8 cellular contexts compared by ENCODE assay signal in genomic region chr1:9721606-9722377, GRCh38.
DNase-seq lines count a peak whose midpoint lies in the region; ATAC-seq and TF ChIP-seq lines count a peak whose summit lies in the region.

No MANE protein-coding gene starts in this region.

- no peak overlapping the region for H2BK15ac ChIP-seq in mesenchymal stem cell (ENCODE audit: low read depth, poor library complexity, severe bottlenecking)

- in situ Hi-C loops in mammary epithelial cell (cut with MboI; ENCODE audit: low sequenced_read_pairs in 2 of 2), result no loop called here
- in situ Hi-C loops in G401 (cut with HindIII; ENCODE audit: low sequenced_read_pairs), result no loop called here

- H2BK12ac ChIP-seq in mesenchymal stem cell (ENCODE audit: low read length in 2 of 2), result no peak overlapping the region

- H2AK5ac ChIP-seq in mesenchymal stem cell (ENCODE audit: low read length, severe bottlenecking), result no peak overlapping the region

- no peak overlapping the region for H2BK5ac ChIP-seq in mesenchymal stem cell (ENCODE audit: low read depth, low read length, poor library complexity, severe bottlenecking)

- H3K14ac ChIP-seq in mesenchymal stem cell (ENCODE audit: low read length in 2 of 2), result no peak overlapping the region

- no peak overlapping the region for H4K8ac ChIP-seq in mesenchymal stem cell (ENCODE audit: low read length)

- no peaks in the 10 kb centered on the region for H3K79me2 ChIP-seq in mammary epithelial cell (ENCODE audit: insufficient read depth, low read length)

- no peaks in the 10 kb centered on the region for H4K20me1 ChIP-seq in mammary epithelial cell (ENCODE audit: insufficient read depth, low read length)

- H3K27ac ChIP-seq in mammary epithelial cell (ENCODE audit: insufficient read depth, low read depth, low read length) (peak overlapping the region; percentile 8), mesenchymal stem cell (ENCODE audit: low read length, poor library complexity, severe bottlenecking) (no peak overlapping the region)

- TF ChIP-seq CTCF in HFF-Myc (IDR thresholded peaks at IDR 0.05; ENCODE audit: low read depth, low read length, missing control alignments), result peak; percentile 67
- TF ChIP-seq CTCF in mammary epithelial cell (conservative IDR thresholded peaks at IDR 0.05 in 1 of 2, IDR thresholded peaks at IDR 0.05 in 1 of 2; ENCODE audit: extremely low read depth in 1 of 2, insufficient read depth in 1 of 2, low read depth in 1 of 2, low read length in 2 of 2), result peak; percentile 49 to 71

- no TSS peak for BruUV-seq in mammary epithelial cell (replicated peaks; lab: Mats Ljungman, UMichigan)

- ATAC-seq in stimulated activated naive CD8-positive, alpha-beta T cell treated with anti-CD3 and anti-CD28 coated beads, Interleukin-15, Interleukin-2, amounts not matched to agents 100 U/mL and 50 U/mL, for 24 hours, result peak; percentile 30

- H2BK120ac ChIP-seq in mesenchymal stem cell (ENCODE audit: low read depth, low read length), result no peak overlapping the region

- H3K9me3 ChIP-seq in mammary epithelial cell (replicated peaks; ENCODE audit: insufficient read depth, low read length) (no peaks in the 10 kb centered on the region), mesenchymal stem cell (ENCODE audit: control insufficient read depth, low read length) (peaks cover 14% of the 10 kb centered on the region)

- H3K36me3 ChIP-seq in mammary epithelial cell (ENCODE audit: insufficient read depth, low read length) (peaks cover 5% of the 10 kb centered on the region), mesenchymal stem cell (ENCODE audit: control insufficient read depth in 1 of 2, insufficient read depth in 2 of 2, low read depth in 1 of 2, low read length in 2 of 2) (peaks cover 27 to 86% of the 10 kb centered on the region in 2 experiments)

- H3K23ac ChIP-seq in mesenchymal stem cell (ENCODE audit: low read length in 2 of 2), result no peak overlapping the region

- DNase-seq in AG20443 (ENCODE audit: low spot score), result peak; percentile 49
- DNase-seq in HFF-Myc (ENCODE audit: extremely low read depth, low read depth), result no peak
- peak; percentile 55 to 80 (median 71) for DNase-seq in activated CD4-positive, CD25-positive, alpha-beta regulatory T cell (lab: John Stamatoyannopoulos, UW)
- no peak for DNase-seq in mammary epithelial cell
- DNase-seq in mesenchymal stem cell, result peak; percentile 26
- peak; percentile 88 for DNase-seq in stimulated activated naive CD8-positive, alpha-beta T cell treated with anti-CD3 and anti-CD28 coated beads, Interleukin-15, Interleukin-2, amounts not matched to agents 100 U/mL and 50 U/mL, for 24 hours
- DNase-seq in G401 (ENCODE audit: low spot score), result no peak
- DNase-seq in cortex of kidney (lab: John Stamatoyannopoulos, UW), result no peak

- dilution Hi-C loops in mammary epithelial cell (cut with HindIII; ENCODE audit: low sequenced_read_pairs), result no loop called here

- no peak overlapping the region for H3K4ac ChIP-seq in mesenchymal stem cell (ENCODE audit: low read depth in 1 of 2, low read length in 2 of 2)

- H2AFZ ChIP-seq in mammary epithelial cell (ENCODE audit: low read depth, low read length) (peak overlapping the region; percentile 37), mesenchymal stem cell (ENCODE audit: low read depth, low read length) (no peak overlapping the region)

- H3K9ac ChIP-seq in mammary epithelial cell (ENCODE audit: insufficient read depth, low read length), result no peak overlapping the region
- H3K9ac ChIP-seq in mesenchymal stem cell (ENCODE audit: low read length), result no peak overlapping the region

- H3K4me2 ChIP-seq in mammary epithelial cell (ENCODE audit: insufficient read depth, low read depth, low read length) (peak overlapping the region; percentile 70), mesenchymal stem cell (ENCODE audit: low read length, poor library complexity, severe bottlenecking) (no peak overlapping the region)

- H3K4me3 ChIP-seq in HFF-Myc (replicated peaks; ENCODE audit: low read depth, low read length) (no peak overlapping the region), mammary epithelial cell (replicated peaks in 1 of 3; ENCODE audit: insufficient read depth in 1 of 3, low read depth in 2 of 3, low read length in 3 of 3) (peak overlapping the region in 1 of 3 experiments; percentile 33), mesenchymal stem cell (ENCODE audit: insufficient read depth in 1 of 2, low read depth in 1 of 2, low read length in 2 of 2) (no peak overlapping the region)

- H4K91ac ChIP-seq in mesenchymal stem cell (ENCODE audit: low read length), result no peak overlapping the region

- CTCF ChIA-PET in mammary epithelial cell (lab: Charles Lee; ENCODE audit: low non-redundant PET), result interaction anchor here (0.6 kb wide), 1 partner anchor 30 kb away, joined by 5 read pairs; no protein-coding TSS in a partner anchor

- peaks cover 34% of the 10 kb centered on the region for H3K79me1 ChIP-seq in mesenchymal stem cell (replicated peaks; ENCODE audit: low read length, poor library complexity, severe bottlenecking)

- peaks cover 56% of the 10 kb centered on the region for H3K4me1 ChIP-seq in mammary epithelial cell (ENCODE audit: insufficient read depth, low read length)
- H3K4me1 ChIP-seq in mesenchymal stem cell (ENCODE audit: control insufficient read depth, insufficient read depth, low read depth, low read length), result peaks cover 40% of the 10 kb centered on the region

- WGBS in mammary epithelial cell (ENCODE audit: low coverage, missing lambda C conversion rate), result 41% methylated on average over 25 of the region's 29 CpGs
- 63% methylated on average over 29 of the region's 29 CpGs for WGBS in mesenchymal stem cell

- intact Hi-C loops in mammary epithelial cell (cut with micrococcal nuclease), result no loop called here

- no peak overlapping the region for H3K18ac ChIP-seq in mesenchymal stem cell (ENCODE audit: low read depth in 1 of 2, low read length in 2 of 2)

- no peaks in the 10 kb centered on the region for H3K27me3 ChIP-seq in mammary epithelial cell (ENCODE audit: insufficient read depth, low read length)
- no peaks in the 10 kb centered on the region for H3K27me3 ChIP-seq in mesenchymal stem cell (ENCODE audit: control insufficient read depth in 1 of 2, insufficient read depth in 1 of 2, low read length in 2 of 2)

Comparison
In these comparisons a context has a peak if more than half of its experiments do, and no peak if none do; other contexts are left out.
1. DNase-seq: peak in AG20443 (single experiment), activated CD4-positive, CD25-positive, alpha-beta regulatory T cell (4 of 4), mesenchymal stem cell (single experiment) and stimulated activated naive CD8-positive, alpha-beta T cell treated with anti-CD3 and anti-CD28 coated beads, Interleukin-15, Interleukin-2, amounts not matched to agents 100 U/mL and 50 U/mL, for 24 hours (single experiment); none in HFF-Myc (single experiment), mammary epithelial cell (single experiment), G401 (single experiment) and cortex of kidney (single experiment).